Comparison of ENCODE assay signal across 20 cellular contexts in the genomic region with DNA sequence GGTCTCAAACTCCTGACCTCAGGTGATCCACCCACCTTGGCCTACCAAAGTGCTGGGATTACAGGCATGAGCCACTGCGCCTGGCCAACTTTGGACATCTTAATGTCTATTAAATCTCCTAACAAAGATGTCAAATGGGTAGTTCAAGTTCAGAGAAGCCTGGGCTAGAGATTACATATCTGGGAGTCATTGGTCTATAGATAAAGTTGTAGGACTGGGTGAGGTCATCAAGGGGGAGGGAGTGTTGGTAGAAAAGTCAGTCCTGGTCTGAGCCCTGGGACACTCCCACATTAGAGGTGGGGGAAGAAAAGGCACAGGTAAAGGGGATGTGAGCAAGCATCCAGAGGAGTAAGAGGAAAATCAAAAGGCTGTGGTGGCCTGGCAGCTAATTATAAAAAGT. TPM values are rescaled to one million over a fixed set of nuclear protein-coding genes. Genes with fewer than 3 reads are reported as not detected.
A peak's percentile ranks its signal among the peaks of the same experiment; 100 is the strongest.
DNase-seq lines count a peak whose midpoint lies in the region; ATAC-seq and TF ChIP-seq lines count a peak whose summit lies in the region.
"Had no signal": no experiment of that assay in that cellular context is flagged by ENCODE, and none has a peak within 500 bp of the region (broad histone marks: within the 10 kb centered on the region; RNA-seq: fewer than 3 reads in every experiment).

No MANE protein-coding gene starts in this region.

- no peaks in the 10 kb centered on the region for H3K9me3 ChIP-seq in neural progenitor cell (ENCODE audit: low read depth)
- H3K9me3 ChIP-seq: gastrocnemius medialis, vagina had no signal

- H4K20me1 ChIP-seq in neural progenitor cell (ENCODE audit: low read depth): peaks cover 3% of the 10 kb centered on the region

- H3K27ac Mint-ChIP-seq in activated T-cell treated with anti-CD3 and anti-CD28 coated beads, Interleukin-2, amount 50 U/mL, for 24 hours: peak overlapping the region; percentile 91
- H3K27ac Mint-ChIP-seq in activated naive CD8-positive, alpha-beta T cell treated with anti-CD3 and anti-CD28 coated beads, Interleukin-2, amount 50 U/mL, for 24 hours: peak overlapping the region; percentile 81
- peak overlapping the region; percentile 83 for H3K27ac Mint-ChIP-seq in stimulated activated memory B cell treated with anti-CD40 and anti-IgM and Interleukin-4, amounts not matched to agents 10 μg/mL and 1 μg/mL and 100 μg/mL, for 72 hours
- H3K27ac Mint-ChIP-seq in neural progenitor cell: no peak overlapping the region
- H3K27ac Mint-ChIP-seq: H9 had no signal

- no peak overlapping the region for H3K9ac ChIP-seq in neural progenitor cell

- peaks cover 3% of the 10 kb centered on the region for H3F3A ChIP-seq in neural progenitor cell (ENCODE audit: low read depth)

- TF ChIP-seq CTCF in neural progenitor cell (IDR thresholded peaks at IDR 0.05): no peak

- no peaks in the 10 kb centered on the region for H3K27me3 Mint-ChIP-seq in activated T-cell treated with anti-CD3 and anti-CD28 coated beads, Interleukin-2, amount 50 U/mL, for 24 hours
- H3K27me3 Mint-ChIP-seq in activated naive CD8-positive, alpha-beta T cell treated with anti-CD3 and anti-CD28 coated beads, Interleukin-2, amount 50 U/mL, for 24 hours: no peaks in the 10 kb centered on the region
- no peaks in the 10 kb centered on the region for H3K27me3 Mint-ChIP-seq in stimulated activated memory B cell treated with anti-CD40 and anti-IgM and Interleukin-4, amounts not matched to agents 10 μg/mL and 1 μg/mL and 100 μg/mL, for 72 hours
- H3K27me3 Mint-ChIP-seq in neural progenitor cell (ENCODE audit: insufficient read depth, low read depth): no peaks in the 10 kb centered on the region

- H3K79me2 ChIP-seq in neural progenitor cell (ENCODE audit: low read depth): peaks cover 65% of the 10 kb centered on the region

- peaks cover 93% of the 10 kb centered on the region for H3K36me3 Mint-ChIP-seq in activated T-cell treated with anti-CD3 and anti-CD28 coated beads, Interleukin-2, amount 50 U/mL, for 24 hours (ENCODE audit: low read depth)
- peaks cover 63% of the 10 kb centered on the region for H3K36me3 Mint-ChIP-seq in activated naive CD8-positive, alpha-beta T cell treated with anti-CD3 and anti-CD28 coated beads, Interleukin-2, amount 50 U/mL, for 24 hours (ENCODE audit: low read depth)
- H3K36me3 Mint-ChIP-seq in stimulated activated memory B cell treated with anti-CD40 and anti-IgM and Interleukin-4, amounts not matched to agents 10 μg/mL and 1 μg/mL and 100 μg/mL, for 72 hours: peaks cover 56% of the 10 kb centered on the region
- peaks cover 7% of the 10 kb centered on the region for H3K36me3 Mint-ChIP-seq in neural progenitor cell
- H3K36me3 Mint-ChIP-seq: natural killer cell had no signal

- no peak overlapping the region for H3K27ac ChIP-seq in neural progenitor cell
- H3K27ac ChIP-seq: PC-9, vagina had no signal

- H3K9me3 Mint-ChIP-seq in activated T-cell treated with anti-CD3 and anti-CD28 coated beads, Interleukin-2, amount 50 U/mL, for 24 hours: no peaks in the 10 kb centered on the region
- H3K9me3 Mint-ChIP-seq in activated naive CD8-positive, alpha-beta T cell treated with anti-CD3 and anti-CD28 coated beads, Interleukin-2, amount 50 U/mL, for 24 hours: no peaks in the 10 kb centered on the region
- H3K9me3 Mint-ChIP-seq in stimulated activated memory B cell treated with anti-CD40 and anti-IgM and Interleukin-4, amounts not matched to agents 10 μg/mL and 1 μg/mL and 100 μg/mL, for 72 hours: no peaks in the 10 kb centered on the region
- H3K9me3 Mint-ChIP-seq in neural progenitor cell: no peaks in the 10 kb centered on the region
- H3K9me3 Mint-ChIP-seq: H9, natural killer cell had no signal

- no peak for ATAC-seq in activated naive CD8-positive, alpha-beta T cell treated with anti-CD3 and anti-CD28 coated beads, Interleukin-2, amount 50 U/mL, for 24 hours
- no peak for ATAC-seq in stimulated activated memory B cell treated with anti-CD40 and anti-IgM and Interleukin-4, amounts not matched to agents 10 μg/mL and 1 μg/mL and 100 μg/mL, for 72 hours
- ATAC-seq: gastrocnemius medialis, HepG2, natural killer cell had no signal

- no peak overlapping the region for H2AFZ ChIP-seq in neural progenitor cell (replicated peaks)
- H2AFZ ChIP-seq: PC-9 had no signal

- no peak overlapping the region for H3K4me3 Mint-ChIP-seq in activated T-cell treated with anti-CD3 and anti-CD28 coated beads, Interleukin-2, amount 50 U/mL, for 24 hours
- peak overlapping the region; percentile 13 for H3K4me3 Mint-ChIP-seq in activated naive CD8-positive, alpha-beta T cell treated with anti-CD3 and anti-CD28 coated beads, Interleukin-2, amount 50 U/mL, for 24 hours
- H3K4me3 Mint-ChIP-seq in stimulated activated memory B cell treated with anti-CD40 and anti-IgM and Interleukin-4, amounts not matched to agents 10 μg/mL and 1 μg/mL and 100 μg/mL, for 72 hours: no peak overlapping the region
- H3K4me3 Mint-ChIP-seq in neural progenitor cell: no peak overlapping the region
- H3K4me3 Mint-ChIP-seq: H9, natural killer cell had no signal

- no peak for DNase-seq in activated T-cell treated with anti-CD3 and anti-CD28 coated beads, Interleukin-2, amount 50 U/mL, for 24 hours
- DNase-seq in activated T-cell treated with anti-CD3 and anti-CD28 coated beads for 4 hours: no peak
- DNase-seq in OCI-M1 (lab: John Stamatoyannopoulos, UW): peak; percentile 6
- no peak for DNase-seq in activated naive CD8-positive, alpha-beta T cell treated with anti-CD3 and anti-CD28 coated beads, Interleukin-2, amount 50 U/mL, for 24 hours
- DNase-seq in neural progenitor cell (ENCODE audit: low spot score): no peak
- DNase-seq in islet precursor cell: no peak
- no peak for DNase-seq in UCSD-AML1 (lab: John Stamatoyannopoulos, UW; ENCODE audit: unreplicated experiment)
- DNase-seq: amniotic stem cell; DMS79; gastrocnemius medialis; H9; kidney glomerular epithelial cell; natural killer cell; NCI-H1436; NCI-H748 treated with DMSO at 0.1 percent for 48 hours; PC-9; stimulated activated CD4-positive, alpha-beta T cell treated with anti-CD3 and anti-CD28 coated beads, Interleukin-2, amount 100 ng/mL, for 24 hours had no signal

- no peak overlapping the region for H3K4me3 ChIP-seq in neural progenitor cell
- H3K4me3 ChIP-seq: gastrocnemius medialis, PC-9, vagina had no signal

- H3K4me1 Mint-ChIP-seq in activated T-cell treated with anti-CD3 and anti-CD28 coated beads, Interleukin-2, amount 50 U/mL, for 24 hours (ENCODE audit: low read depth): peaks cover 84% of the 10 kb centered on the region
- H3K4me1 Mint-ChIP-seq in activated naive CD8-positive, alpha-beta T cell treated with anti-CD3 and anti-CD28 coated beads, Interleukin-2, amount 50 U/mL, for 24 hours: peaks cover 84% of the 10 kb centered on the region
- H3K4me1 Mint-ChIP-seq in stimulated activated memory B cell treated with anti-CD40 and anti-IgM and Interleukin-4, amounts not matched to agents 10 μg/mL and 1 μg/mL and 100 μg/mL, for 72 hours: peaks cover 69% of the 10 kb centered on the region
- peaks cover 13% of the 10 kb centered on the region for H3K4me1 Mint-ChIP-seq in neural progenitor cell

- no peaks in the 10 kb centered on the region for H3K36me3 ChIP-seq in neural progenitor cell
- H3K36me3 ChIP-seq: vagina had no signal

- no peak overlapping the region for H3K4me2 ChIP-seq in neural progenitor cell
- H3K4me2 ChIP-seq: PC-9 had no signal

- H3K4me1 ChIP-seq in neural progenitor cell: peaks cover 5% of the 10 kb centered on the region

- H3K27me3 ChIP-seq in neural progenitor cell: no peaks in the 10 kb centered on the region
- H3K27me3 ChIP-seq: gastrocnemius medialis, vagina had no signal

RNA-seq across cellular contexts. Expression of a gene that starts 6.6 kb away (rescaled TPM):
- total RNA-seq in neural progenitor cell (ENCODE audit: low replicate concordance): 11.0 and 17.7 TPM in 2 replicates

RNA-seq across cellular contexts. Expression of a gene that starts 17.3 kb away (rescaled TPM):
- total RNA-seq in neural progenitor cell (ENCODE audit: low replicate concordance): 55.8 and 69.1 TPM in 2 replicates
